21 cellular contexts compared by ENCODE assay signal in the genomic region with DNA sequence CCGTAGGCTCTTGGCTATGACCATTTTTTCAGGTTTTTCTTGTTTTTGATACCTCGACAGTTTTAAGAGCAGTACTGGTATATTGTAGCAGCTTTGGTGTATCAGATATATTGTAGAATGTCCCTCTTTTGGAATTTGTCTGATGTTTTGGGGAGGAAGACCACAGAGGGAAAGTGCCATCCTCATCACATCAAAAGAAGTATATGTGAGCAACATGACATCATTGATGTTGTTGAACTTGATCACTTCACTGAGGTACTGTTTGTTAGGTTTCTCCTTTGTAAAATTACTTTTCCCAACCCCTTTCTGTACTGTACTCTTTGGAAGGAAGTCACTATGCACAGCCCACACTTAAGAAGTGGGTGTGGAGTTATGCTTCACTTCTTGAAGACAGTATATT. TPM values are rescaled to one million over a fixed set of nuclear protein-coding genes. Genes with fewer than 3 reads are reported as not detected.
DNase-seq lines count a peak whose midpoint lies in the region; ATAC-seq and TF ChIP-seq lines count a peak whose summit lies in the region.
"Had no signal": no experiment of that assay in that cellular context is flagged by ENCODE, and none has a peak within 500 bp of the region (broad histone marks: within the 10 kb centered on the region; RNA-seq: fewer than 3 reads in every experiment).

No MANE protein-coding gene starts in this region.

- POLR2A ChIA-PET in CD4-positive, alpha-beta T cell (lab: Charles Lee), result no interaction called here
- POLR2A ChIA-PET in WTC11 (lab: Charles Lee), result no interaction called here

- no peaks in the 10 kb centered on the region for H3K36me3 ChIP-seq in tibial nerve

- peaks cover 0 to 5% (median 1%) of the 10 kb centered on the region in 4 donors for H3K4me1 ChIP-seq in tibial nerve

- no peaks in the 10 kb centered on the region for H3K9me3 Mint-ChIP-seq in CD4-positive, alpha-beta T cell
- H3K9me3 Mint-ChIP-seq in WTC11, result no peaks in the 10 kb centered on the region
- no peaks in the 10 kb centered on the region for H3K9me3 Mint-ChIP-seq in naive B cell
- H3K9me3 Mint-ChIP-seq: HFFc6 had no signal

- H3K27ac Mint-ChIP-seq in CD4-positive, alpha-beta T cell, result peak overlapping the region; percentile 2
- 0 out of 2 replicates have a peak overlapping the region, but pooled peaks have one; percentile 39 for H3K27ac Mint-ChIP-seq in WTC11
- peak overlapping the region in 4 of 6 donors; percentile 28 to 84 (median 62) for H3K27ac Mint-ChIP-seq in naive B cell
- H3K27ac Mint-ChIP-seq: HFFc6 had no signal

- H3K27me3 ChIP-seq in CD4-positive, alpha-beta T cell (ENCODE audit: control insufficient read depth, insufficient read depth, low read length), result no peaks in the 10 kb centered on the region
- H3K27me3 ChIP-seq in tibial nerve, result no peaks in the 10 kb centered on the region

- TF ChIP-seq EP300 in tibial nerve (IDR thresholded peaks at IDR 0.05), result no peak

- H3K27ac ChIP-seq in CD4-positive, alpha-beta T cell (ENCODE audit: low read depth, low read length), result no peak overlapping the region
- H3K27ac ChIP-seq in tibial nerve, result no peak overlapping the region
- H3K27ac ChIP-seq: A549, KMS-11, PC-9 had no signal

- H3K4me3 Mint-ChIP-seq in CD4-positive, alpha-beta T cell, result peak overlapping the region; percentile 3
- H3K4me3 Mint-ChIP-seq in WTC11 (no peak overlapping the region), naive B cell (peak overlapping the region in 1 of 8 donors; percentile 55)
- H3K4me3 Mint-ChIP-seq: HFFc6 had no signal

- no peak for TF ChIP-seq CTCF in CD4-positive, alpha-beta T cell (IDR thresholded peaks at IDR 0.05)
- TF ChIP-seq CTCF in WTC11 (IDR thresholded peaks at IDR 0.05) (no peak), tibial nerve (IDR thresholded peaks at IDR 0.05) (no peak)

- no peaks in the 10 kb centered on the region for H3K9me3 ChIP-seq in CD4-positive, alpha-beta T cell (ENCODE audit: control insufficient read depth, low read length)
- H3K9me3 ChIP-seq in tibial nerve, result no peaks in the 10 kb centered on the region
- H3K9me3 ChIP-seq: A549 had no signal

- CTCF ChIA-PET in CD4-positive, alpha-beta T cell (lab: Charles Lee), result no interaction called here
- CTCF ChIA-PET in WTC11 (lab: Charles Lee), result no interaction called here

- ATAC-seq in CD4-positive, alpha-beta T cell (ENCODE audit: poor library complexity), result peak; percentile 34
- ATAC-seq in WTC11, result no peak
- no peak for ATAC-seq in naive B cell (ENCODE audit: low read depth in 2 of 2)
- no peak for ATAC-seq in left cardiac atrium
- ATAC-seq: A549 had no signal

- H3K4me3 ChIP-seq in tibial nerve, result no peak overlapping the region
- H3K4me3 ChIP-seq: A549, PC-9 had no signal

- peak; percentile 41 for DNase-seq in CD1c-positive myeloid dendritic cell (ENCODE audit: extremely low spot score)
- DNase-seq in CD4-positive, alpha-beta T cell, result no peak
- no peak for DNase-seq in WTC11 (ENCODE audit: low spot score)
- no peak for DNase-seq in naive B cell
- no peak for DNase-seq in stimulated activated naive CD4-positive, alpha-beta T cell treated with Interleukin-2 at 50 U/mL for 16 hours (lab: John Stamatoyannopoulos, UW)
- no peak for DNase-seq in left cardiac atrium
- DNase-seq in tibial nerve (ENCODE audit: low spot score in 2 of 2), result no peak
- DNase-seq: AML-193, C1 segment of cervical spinal cord, H7, HFFc6, IMR-90, MM.1S, NCI-H2029, NCI-H446 treated with DMSO at 0.1 percent for 48 hours, NCI-H526, PC-9, RPMI8226, SHP77 had no signal

- peaks cover 52% of the 10 kb centered on the region for H3K36me3 Mint-ChIP-seq in CD4-positive, alpha-beta T cell (ENCODE audit: low read depth)
- no peaks in the 10 kb centered on the region for H3K36me3 Mint-ChIP-seq in WTC11
- H3K36me3 Mint-ChIP-seq in naive B cell, result peaks cover 6 to 9% of the 10 kb centered on the region in 2 donors

- TF ChIP-seq POLR2A in tibial nerve (IDR thresholded peaks at IDR 0.05), result no peak

- intact Hi-C loops in CD4-positive, alpha-beta T cell (cut with DNase I, micrococcal nuclease), result no loop called here
- intact Hi-C loops in left cardiac atrium (cut with DNase I), result no loop called here

- peaks cover 81% of the 10 kb centered on the region for H3K4me1 Mint-ChIP-seq in CD4-positive, alpha-beta T cell (ENCODE audit: low read depth)
- H3K4me1 Mint-ChIP-seq in WTC11 (peaks cover 22% of the 10 kb centered on the region), naive B cell (peaks cover 32 to 57% (median 53%) of the 10 kb centered on the region in 3 donors)

- 94 to 97% methylated on average over 2 of the region's 2 CpGs for WGBS in tibial nerve, 2 donors

- no peaks in the 10 kb centered on the region for H3K27me3 Mint-ChIP-seq in CD4-positive, alpha-beta T cell
- H3K27me3 Mint-ChIP-seq in WTC11 (ENCODE audit: low read depth) (no peaks in the 10 kb centered on the region), naive B cell (no peaks in the 10 kb centered on the region)

TF ChIP-seq in WTC11, 78 proteins besides CTCF, POLR2A, EP300 and RAD21:
- TF ChIP-seq, protein P1, sequence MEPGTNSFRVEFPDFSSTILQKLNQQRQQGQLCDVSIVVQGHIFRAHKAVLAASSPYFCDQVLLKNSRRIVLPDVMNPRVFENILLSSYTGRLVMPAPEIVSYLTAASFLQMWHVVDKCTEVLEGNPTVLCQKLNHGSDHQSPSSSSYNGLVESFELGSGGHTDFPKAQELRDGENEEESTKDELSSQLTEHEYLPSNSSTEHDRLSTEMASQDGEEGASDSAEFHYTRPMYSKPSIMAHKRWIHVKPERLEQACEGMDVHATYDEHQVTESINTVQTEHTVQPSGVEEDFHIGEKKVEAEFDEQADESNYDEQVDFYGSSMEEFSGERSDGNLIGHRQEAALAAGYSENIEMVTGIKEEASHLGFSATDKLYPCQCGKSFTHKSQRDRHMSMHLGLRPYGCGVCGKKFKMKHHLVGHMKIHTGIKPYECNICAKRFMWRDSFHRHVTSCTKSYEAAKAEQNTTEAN (CRISPR knock-in tag; IDR thresholded peaks at IDR 0.05), result no peak
- TF ChIP-seq SP1 (CRISPR knock-in tag; conservative IDR thresholded peaks at IDR 0.05) (no peak), NFYB (CRISPR knock-in tag; conservative IDR thresholded peaks at IDR 0.05; ENCODE audit: low read depth) (no peak), NR2C2 (CRISPR knock-in tag; IDR thresholded peaks at IDR 0.05) (no peak)

RNA-seq across cellular contexts. Expression of a gene that starts 41.0 kb away (rescaled TPM):
- total RNA-seq in CD4-positive, alpha-beta T cell, result 100 to 1,000 TPM; 219 to 228 TPM
- total RNA-seq in WTC11 (2021) (89.9 to 94.7 TPM (median 92.6 TPM) in 3 replicates), left cardiac atrium (10 to 100 TPM in 1 of 2 donors, 1 to 10 TPM in 1; 8.5 to 12.4 TPM), tibial nerve (10 to 100 TPM; 20.8 to 29.8 (median 25.3) TPM)
- 10 to 100 TPM; 33.3 to 77.6 (median 62.5) TPM for polyA plus RNA-seq in naive B cell (ENCODE audit: low read depth in 6 of 6)

Comparison
In these comparisons a context has a peak if more than half of its experiments do, and no peak if none do; other contexts are left out.
1. H3K27ac Mint-ChIP-seq: peak in every context shown above with its lines; median percentile 62 in naive B cell; 39 in WTC11; 2 in CD4-positive, alpha-beta T cell.